In genomic region chr18:31685097-31686082, GRCh38 we compare ENCODE assay signal across 1 cellular context.
TF ChIP-seq lines count a peak whose summit lies in the region.

No MANE protein-coding gene starts in this region.

TF ChIP-seq in HepG2, 621 proteins besides CTCF, POLR2A, EP300 and RAD21 (continued from another document and continues in another):
- TF ChIP-seq THAP9 (CRISPR knock-in tag; IDR thresholded peaks at IDR 0.05; ENCODE audit: borderline replicate concordance), result peak; percentile 90
- no peak for TF ChIP-seq NAIF1 (CRISPR knock-in tag; IDR thresholded peaks at IDR 0.05; ENCODE audit: borderline replicate concordance)
- TF ChIP-seq HMGXB4 (CRISPR knock-in tag; IDR thresholded peaks at IDR 0.05; ENCODE audit: borderline replicate concordance in 1 of 2, low read depth in 1 of 2), result peak; percentile 47 to 92; a peak in 3 of 4 replicates
- peak; percentile 18; the same call in 1 of the 2 replicates for TF ChIP-seq TOPORS (CRISPR knock-in tag; IDR thresholded peaks at IDR 0.05)
- no peak for TF ChIP-seq ZSCAN30 (CRISPR knock-in tag; IDR thresholded peaks at IDR 0.05)
- TF ChIP-seq ZNF224 (CRISPR knock-in tag; IDR thresholded peaks at IDR 0.05), result no peak
- TF ChIP-seq HDAC6 (IDR thresholded peaks at IDR 0.05; ENCODE audit: low read depth, low read length), result no peak
- peak; percentile 7; the same call in 1 of the 2 replicates for TF ChIP-seq SALL2 (CRISPR knock-in tag; IDR thresholded peaks at IDR 0.05)
- peak; percentile 35; the same call in 1 of the 2 replicates for TF ChIP-seq ELF1 (CRISPR knock-in tag; IDR thresholded peaks at IDR 0.05)
- 0 out of 2 replicates have a peak, but pooled peaks have one; percentile 44 for TF ChIP-seq ZNF564 (CRISPR knock-in tag; IDR thresholded peaks at IDR 0.05)
- TF ChIP-seq REL (CRISPR knock-in tag; conservative IDR thresholded peaks at IDR 0.05), result 0 out of 2 replicates have a peak, but pooled peaks have one; percentile 38
- no peak for TF ChIP-seq ZNF598 (CRISPR knock-in tag; IDR thresholded peaks at IDR 0.05; ENCODE audit: borderline replicate concordance)
- no peak for TF ChIP-seq ZNF557 (CRISPR knock-in tag; IDR thresholded peaks at IDR 0.05)
- TF ChIP-seq HMGA1 (CRISPR knock-in tag; conservative IDR thresholded peaks at IDR 0.05), result no peak
- no peak for TF ChIP-seq NFE2L1 (CRISPR knock-in tag; IDR thresholded peaks at IDR 0.05; ENCODE audit: borderline replicate concordance)
- TF ChIP-seq ZNF329 (CRISPR knock-in tag; IDR thresholded peaks at IDR 0.05; ENCODE audit: low read depth), result no peak
- TF ChIP-seq REPIN1 (CRISPR knock-in tag; IDR thresholded peaks at IDR 0.05; ENCODE audit: borderline replicate concordance, low read depth), result 0 out of 2 replicates have a peak, but pooled peaks have one; percentile 37
- no peak for TF ChIP-seq ISX (CRISPR knock-in tag; conservative IDR thresholded peaks at IDR 0.05)
- no peak for TF ChIP-seq HOXA7 (CRISPR knock-in tag; IDR thresholded peaks at IDR 0.05)
- TF ChIP-seq TEAD2 (CRISPR knock-in tag; IDR thresholded peaks at IDR 0.05), result no peak
- peak; percentile 24; the same call in 1 of the 2 replicates for TF ChIP-seq NFKB2 (CRISPR knock-in tag; IDR thresholded peaks at IDR 0.05; ENCODE audit: borderline replicate concordance)
- TF ChIP-seq CREB3 (CRISPR knock-in tag; IDR thresholded peaks at IDR 0.05), result no peak
- no peak for TF ChIP-seq DZIP1 (CRISPR knock-in tag; IDR thresholded peaks at IDR 0.05)
- no peak for TF ChIP-seq ZSCAN25 (CRISPR knock-in tag; IDR thresholded peaks at IDR 0.05)
- TF ChIP-seq ZBTB10 (CRISPR knock-in tag; IDR thresholded peaks at IDR 0.05; ENCODE audit: borderline replicate concordance), result peak; percentile 64; the same call in 1 of the 2 replicates
- no peak for TF ChIP-seq AKNA (CRISPR knock-in tag; IDR thresholded peaks at IDR 0.05; ENCODE audit: borderline replicate concordance)
- no peak for TF ChIP-seq GTF2F1 (IDR thresholded peaks at IDR 0.05; ENCODE audit: low read length)
- no peak for TF ChIP-seq NR0B2 (CRISPR knock-in tag; IDR thresholded peaks at IDR 0.05)
- peak; percentile 61; the same call in 1 of the 2 replicates for TF ChIP-seq BATF2 (CRISPR knock-in tag; IDR thresholded peaks at IDR 0.05)
- no peak for TF ChIP-seq KLF15 (CRISPR knock-in tag; IDR thresholded peaks at IDR 0.05; ENCODE audit: borderline replicate concordance)
- peak; percentile 42 for TF ChIP-seq SKI (IDR thresholded peaks at IDR 0.05; ENCODE audit: partially characterized antibody)
- no peak for TF ChIP-seq JUND (CRISPR knock-in tag; IDR thresholded peaks at IDR 0.05)
- no peak for TF ChIP-seq ZNF20 (CRISPR knock-in tag; IDR thresholded peaks at IDR 0.05)
- TF ChIP-seq SNRNP70 (IDR thresholded peaks at IDR 0.05; ENCODE audit: low read depth, low read length), result no peak
- peak; percentile 28; the same call in 1 of the 2 replicates for TF ChIP-seq STAG1 (CRISPR knock-in tag; IDR thresholded peaks at IDR 0.05)
- peak; percentile 33; the same call in 1 of the 2 replicates for TF ChIP-seq PATZ1 (CRISPR knock-in tag; IDR thresholded peaks at IDR 0.05)
- peak; percentile 24; the same call in 1 of the 2 replicates for TF ChIP-seq SAP130 (CRISPR knock-in tag; IDR thresholded peaks at IDR 0.05; ENCODE audit: low read depth)
- no peak for TF ChIP-seq ZNF513 (CRISPR knock-in tag; conservative IDR thresholded peaks at IDR 0.05)
